Comparison of ENCODE assay signal across 20 cellular contexts in the genomic region with DNA sequence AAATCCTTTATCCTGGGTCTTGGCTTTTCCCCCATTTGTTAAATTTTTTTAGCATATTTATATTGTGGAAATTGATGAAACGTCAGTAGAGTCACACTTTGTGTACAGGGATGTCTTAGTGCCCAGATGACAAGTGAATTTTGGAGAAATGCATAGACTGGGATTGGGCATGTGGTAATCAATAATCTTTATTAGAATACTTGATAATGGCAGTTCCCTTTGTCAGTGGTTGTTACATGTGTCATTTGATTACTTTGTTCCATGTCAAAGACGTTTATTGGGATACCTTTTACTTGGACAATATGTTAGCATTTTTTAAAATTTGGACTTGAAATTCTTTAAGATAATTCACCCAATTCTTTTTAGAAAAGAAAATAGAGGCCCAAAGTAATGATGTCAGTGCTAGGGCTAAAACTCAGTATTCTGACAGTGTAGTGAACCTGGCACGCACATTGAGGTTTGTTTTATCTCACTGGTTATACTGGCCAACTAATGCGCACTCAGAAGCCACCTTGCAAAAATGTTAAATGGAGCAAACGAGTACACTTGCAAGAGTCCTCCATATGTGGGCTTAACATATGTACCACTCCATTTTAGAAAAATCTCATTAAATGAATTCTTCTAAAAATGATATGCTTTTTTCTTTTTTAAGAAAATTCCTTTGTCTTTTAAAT. TPM values are rescaled to one million over a fixed set of nuclear protein-coding genes. Genes with fewer than 3 reads are reported as not detected.
A peak's percentile ranks its signal among the peaks of the same experiment; 100 is the strongest.
DNase-seq lines count a peak whose midpoint lies in the region; ATAC-seq and TF ChIP-seq lines count a peak whose summit lies in the region.
"Had no signal": no experiment of that assay in that cellular context is flagged by ENCODE, and none has a peak within 500 bp of the region (broad histone marks: within the 10 kb centered on the region; RNA-seq: fewer than 3 reads in every experiment).

No MANE protein-coding gene starts in this region.

- peaks cover 68% of the 10 kb centered on the region for H3K4me1 Mint-ChIP-seq in activated CD8-positive, alpha-beta T cell treated with anti-CD3 and anti-CD28 coated beads for 36 hours (ENCODE audit: low read depth)
- peaks cover 84% of the 10 kb centered on the region for H3K4me1 Mint-ChIP-seq in activated CD8-positive, alpha-beta T cell treated with anti-CD3 and anti-CD28 coated beads, Interleukin-2, amount 10 ng/mL, durations not matched to agents 7 days and 5 days (ENCODE audit: low read depth)
- H3K4me1 Mint-ChIP-seq in stimulated activated naive CD8-positive, alpha-beta T cell treated with anti-CD3 and anti-CD28 coated beads, Interleukin-15, Interleukin-2, amounts not matched to agents 100 ng/mL and 50 ng/mL, for 24 hours (ENCODE audit: low read depth): peaks cover 63% of the 10 kb centered on the region
- peaks cover 54 to 93% (median 80%) of the 10 kb centered on the region in 3 donors for H3K4me1 Mint-ChIP-seq in T-cell
- peaks cover 21 to 86% (median 55%) of the 10 kb centered on the region in 4 donors for H3K4me1 Mint-ChIP-seq in naive thymus-derived CD8-positive, alpha-beta T cell

- CTCF ChIA-PET in activated CD8-positive, alpha-beta T cell treated with anti-CD3 and anti-CD28 coated beads for 36 hours (lab: Charles Lee): interaction anchor here (1.0 to 4.3 kb wide), 2 partner anchors 8 kb away, joined by 4 to 21 read pairs; partner anchors contain the start of gene PRPF38B
- CTCF ChIA-PET in activated CD8-positive, alpha-beta T cell treated with anti-CD3 and anti-CD28 coated beads, Interleukin-2, amount 10 ng/mL, durations not matched to agents 7 days and 5 days (lab: Charles Lee): interaction anchor here (1.0 to 2.9 kb wide), 2 partner anchors 8 to 10 kb away, joined by 4 to 19 read pairs; partner anchors contain the start of gene PRPF38B
- CTCF ChIA-PET in T-cell (lab: Charles Lee): interaction anchor here in 1 of 2 donors (1.0 to 4.7 kb wide), 2 partner anchors 9 kb away, joined by 4 to 35 read pairs; partner anchors contain the start of gene PRPF38B

- no peaks in the 10 kb centered on the region for H3K27me3 Mint-ChIP-seq in activated CD8-positive, alpha-beta T cell treated with anti-CD3 and anti-CD28 coated beads for 36 hours
- no peaks in the 10 kb centered on the region for H3K27me3 Mint-ChIP-seq in activated CD8-positive, alpha-beta T cell treated with anti-CD3 and anti-CD28 coated beads, Interleukin-2, amount 10 ng/mL, durations not matched to agents 7 days and 5 days (ENCODE audit: low read depth)
- no peaks in the 10 kb centered on the region for H3K27me3 Mint-ChIP-seq in stimulated activated naive CD8-positive, alpha-beta T cell treated with anti-CD3 and anti-CD28 coated beads, Interleukin-15, Interleukin-2, amounts not matched to agents 100 ng/mL and 50 ng/mL, for 24 hours
- H3K27me3 Mint-ChIP-seq in T-cell: no peaks in the 10 kb centered on the region
- H3K27me3 Mint-ChIP-seq in naive thymus-derived CD8-positive, alpha-beta T cell: no peaks in the 10 kb centered on the region

- H3K27ac Mint-ChIP-seq in activated CD8-positive, alpha-beta T cell treated with anti-CD3 and anti-CD28 coated beads for 36 hours: peak overlapping the region; percentile 47
- no peak overlapping the region for H3K27ac Mint-ChIP-seq in activated CD8-positive, alpha-beta T cell treated with anti-CD3 and anti-CD28 coated beads, Interleukin-2, amount 10 ng/mL, durations not matched to agents 7 days and 5 days
- H3K27ac Mint-ChIP-seq in stimulated activated naive CD8-positive, alpha-beta T cell treated with anti-CD3 and anti-CD28 coated beads, Interleukin-15, Interleukin-2, amounts not matched to agents 100 ng/mL and 50 ng/mL, for 24 hours: peak overlapping the region; percentile 13
- H3K27ac Mint-ChIP-seq in T-cell: peak overlapping the region; percentile 71 to 79
- H3K27ac Mint-ChIP-seq in naive thymus-derived CD8-positive, alpha-beta T cell: peak overlapping the region; percentile 9 to 97 (median 68)
- H3K27ac Mint-ChIP-seq: H9 had no signal

- H3K9me3 Mint-ChIP-seq in activated CD8-positive, alpha-beta T cell treated with anti-CD3 and anti-CD28 coated beads for 36 hours: no peaks in the 10 kb centered on the region
- no peaks in the 10 kb centered on the region for H3K9me3 Mint-ChIP-seq in activated CD8-positive, alpha-beta T cell treated with anti-CD3 and anti-CD28 coated beads, Interleukin-2, amount 10 ng/mL, durations not matched to agents 7 days and 5 days (ENCODE audit: insufficient read depth)
- no peaks in the 10 kb centered on the region for H3K9me3 Mint-ChIP-seq in stimulated activated naive CD8-positive, alpha-beta T cell treated with anti-CD3 and anti-CD28 coated beads, Interleukin-15, Interleukin-2, amounts not matched to agents 100 ng/mL and 50 ng/mL, for 24 hours
- H3K9me3 Mint-ChIP-seq in T-cell: no peaks in the 10 kb centered on the region
- H3K9me3 Mint-ChIP-seq in naive thymus-derived CD8-positive, alpha-beta T cell: no peaks in the 10 kb centered on the region
- H3K9me3 Mint-ChIP-seq: H9 had no signal

- intact Hi-C loops in activated CD8-positive, alpha-beta T cell treated with anti-CD3 and anti-CD28 coated beads for 36 hours (cut with micrococcal nuclease): no loop called here

- TF ChIP-seq CTCF in activated CD8-positive, alpha-beta T cell treated with anti-CD3 and anti-CD28 coated beads for 36 hours (IDR thresholded peaks at IDR 0.05): no peak

- no peak overlapping the region for H3K4me3 Mint-ChIP-seq in activated CD8-positive, alpha-beta T cell treated with anti-CD3 and anti-CD28 coated beads for 36 hours
- no peak overlapping the region for H3K4me3 Mint-ChIP-seq in activated CD8-positive, alpha-beta T cell treated with anti-CD3 and anti-CD28 coated beads, Interleukin-2, amount 10 ng/mL, durations not matched to agents 7 days and 5 days
- no peak overlapping the region for H3K4me3 Mint-ChIP-seq in stimulated activated naive CD8-positive, alpha-beta T cell treated with anti-CD3 and anti-CD28 coated beads, Interleukin-15, Interleukin-2, amounts not matched to agents 100 ng/mL and 50 ng/mL, for 24 hours
- H3K4me3 Mint-ChIP-seq in T-cell: no peak overlapping the region
- no peak overlapping the region for H3K4me3 Mint-ChIP-seq in naive thymus-derived CD8-positive, alpha-beta T cell
- H3K4me3 Mint-ChIP-seq: H9 had no signal

- ATAC-seq in activated CD8-positive, alpha-beta T cell treated with anti-CD3 and anti-CD28 coated beads for 36 hours: no peak
- no peak for ATAC-seq in activated CD8-positive, alpha-beta T cell treated with anti-CD3 and anti-CD28 coated beads, Interleukin-2, amount 10 ng/mL, durations not matched to agents 7 days and 5 days
- no peak for ATAC-seq in stimulated activated naive CD8-positive, alpha-beta T cell treated with anti-CD3 and anti-CD28 coated beads, Interleukin-15, Interleukin-2, amounts not matched to agents 100 U/mL and 50 U/mL, for 24 hours
- ATAC-seq in T-cell (replicated peaks in 1 of 4): no peak
- ATAC-seq in naive thymus-derived CD8-positive, alpha-beta T cell: peak in 1 of 2 donors; percentile 16
- ATAC-seq: SK-N-SH treated with all-trans-retinoic acid at 6 μM for 48 hours had no signal

- POLR2A ChIA-PET in activated CD8-positive, alpha-beta T cell treated with anti-CD3 and anti-CD28 coated beads for 36 hours (lab: Charles Lee): interaction anchor here (1.9 kb wide), 1 partner anchor 40 kb away, joined by 8 read pairs; the partner anchor contains the start of gene HENMT1
- POLR2A ChIA-PET in activated CD8-positive, alpha-beta T cell treated with anti-CD3 and anti-CD28 coated beads, Interleukin-2, amount 10 ng/mL, durations not matched to agents 7 days and 5 days (lab: Charles Lee): interaction anchor here (0.7 to 4.7 kb wide), 2 partner anchors 8 to 798 kb away, joined by 3 to 67 read pairs; partner anchors contain the start of gene PRPF38B
- POLR2A ChIA-PET in T-cell (lab: Charles Lee): no interaction called here
- POLR2A ChIA-PET in naive thymus-derived CD8-positive, alpha-beta T cell (lab: Charles Lee): interaction anchor here (0.6 to 9.8 kb wide), 3 partner anchors 8 to 505 kb away, joined by 3 to 122 read pairs (median 5); partner anchors contain the start of gene PRPF38B

- no peak for DNase-seq in activated CD8-positive, alpha-beta T cell treated with anti-CD3 and anti-CD28 coated beads for 36 hours
- DNase-seq in activated CD8-positive, alpha-beta T cell treated with anti-CD3 and anti-CD28 coated beads, Interleukin-2, amount 10 ng/mL, durations not matched to agents 7 days and 5 days: no peak
- DNase-seq in stimulated activated naive CD8-positive, alpha-beta T cell treated with anti-CD3 and anti-CD28 coated beads, Interleukin-15, Interleukin-2, amounts not matched to agents 100 U/mL and 50 U/mL, for 24 hours: no peak
- DNase-seq in T-cell: no peak
- peak in 3 of 10 donors; percentile 6 to 22 (median 21) for DNase-seq in naive thymus-derived CD8-positive, alpha-beta T cell
- no peak for DNase-seq in DMS79 (lab: John Stamatoyannopoulos, UW)
- DNase-seq in effector CD4-positive, alpha-beta T cell: no peak
- DNase-seq: Calu3, GM23248, H9, IMR-90, MM.1S, NCI-H2029, NCI-H446, NCI-H524 treated with DMSO at 0.1 percent for 48 hours, NCI-H774, SJCRH30 had no signal

- peaks cover 58% of the 10 kb centered on the region for H3K36me3 Mint-ChIP-seq in activated CD8-positive, alpha-beta T cell treated with anti-CD3 and anti-CD28 coated beads for 36 hours (ENCODE audit: low read depth)
- peaks cover 65% of the 10 kb centered on the region for H3K36me3 Mint-ChIP-seq in activated CD8-positive, alpha-beta T cell treated with anti-CD3 and anti-CD28 coated beads, Interleukin-2, amount 10 ng/mL, durations not matched to agents 7 days and 5 days (ENCODE audit: low read depth)
- H3K36me3 Mint-ChIP-seq in stimulated activated naive CD8-positive, alpha-beta T cell treated with anti-CD3 and anti-CD28 coated beads, Interleukin-15, Interleukin-2, amounts not matched to agents 100 ng/mL and 50 ng/mL, for 24 hours (ENCODE audit: low read depth): peaks cover 61% of the 10 kb centered on the region
- peaks cover 47% of the 10 kb centered on the region for H3K36me3 Mint-ChIP-seq in T-cell
- H3K36me3 Mint-ChIP-seq in naive thymus-derived CD8-positive, alpha-beta T cell: peaks cover 0 to 52% (median 40%) of the 10 kb centered on the region in 3 donors

RNA-seq across cellular contexts. Expression of gene PRPF38B, which starts 9.2 kb away (rescaled TPM):
- 10 to 100 TPM; 62.5 to 65.3 TPM for total RNA-seq in activated CD8-positive, alpha-beta T cell treated with anti-CD3 and anti-CD28 coated beads for 36 hours
- total RNA-seq in activated CD8-positive, alpha-beta T cell treated with anti-CD3 and anti-CD28 coated beads, Interleukin-2, amount 10 ng/mL, durations not matched to agents 7 days and 5 days: 10 to 100 TPM; 66.8 to 69.1 TPM
- total RNA-seq in T-cell: 100 to 1,000 TPM; 109 to 130 (median 110) TPM
- 100 to 1,000 TPM; 146 TPM for total RNA-seq in naive thymus-derived CD8-positive, alpha-beta T cell
- 10 to 100 TPM; 18.9 to 21.7 (median 19.1) TPM for polyA plus RNA-seq in naive thymus-derived CD8-positive, alpha-beta T cell

RNA-seq across cellular contexts. Expression of gene FNDC7, which starts 11.4 kb away (rescaled TPM):
- under 1 TPM in 1 of 2 experiments, not detected in 1; 0.20 TPM for total RNA-seq in activated CD8-positive, alpha-beta T cell treated with anti-CD3 and anti-CD28 coated beads for 36 hours
- total RNA-seq in activated CD8-positive, alpha-beta T cell treated with anti-CD3 and anti-CD28 coated beads, Interleukin-2, amount 10 ng/mL, durations not matched to agents 7 days and 5 days: not detected
- total RNA-seq in T-cell: under 1 TPM; 0.13 to 0.29 (median 0.25) TPM
- under 1 TPM; 0.22 to 0.34 TPM for total RNA-seq in naive thymus-derived CD8-positive, alpha-beta T cell
- not detected for polyA plus RNA-seq in naive thymus-derived CD8-positive, alpha-beta T cell
- total RNA-seq: Calu3, GM23248, IMR-90 had no signal
- polyA plus RNA-seq: AG04450, GM23248, IMR-90 had no signal

RNA-seq across cellular contexts. Expression of gene HENMT1, which starts 40.4 kb away (rescaled TPM):
- 10 to 100 TPM; 25.3 to 27.1 TPM for total RNA-seq in activated CD8-positive, alpha-beta T cell treated with anti-CD3 and anti-CD28 coated beads for 36 hours
- total RNA-seq in activated CD8-positive, alpha-beta T cell treated with anti-CD3 and anti-CD28 coated beads, Interleukin-2, amount 10 ng/mL, durations not matched to agents 7 days and 5 days: 10 to 100 TPM; 38.7 to 40.5 TPM
- total RNA-seq in T-cell: 10 to 100 TPM; 11.0 to 20.2 (median 16.0) TPM
- total RNA-seq in naive thymus-derived CD8-positive, alpha-beta T cell: 10 to 100 TPM; 24.8 to 27.6 TPM
- polyA plus RNA-seq in naive thymus-derived CD8-positive, alpha-beta T cell: 10 to 100 TPM; 38.1 to 53.8 (median 42.4) TPM
- total RNA-seq: SJCRH30 had no signal

RNA-seq across cellular contexts. Expression of gene STXBP3, which starts 45.2 kb away (rescaled TPM):
- 10 to 100 TPM; 34.4 to 38.3 TPM for total RNA-seq in activated CD8-positive, alpha-beta T cell treated with anti-CD3 and anti-CD28 coated beads for 36 hours
- total RNA-seq in activated CD8-positive, alpha-beta T cell treated with anti-CD3 and anti-CD28 coated beads, Interleukin-2, amount 10 ng/mL, durations not matched to agents 7 days and 5 days: 10 to 100 TPM; 41.8 to 44.3 TPM
- 10 to 100 TPM; 52.8 to 66.2 (median 59.9) TPM for total RNA-seq in T-cell
- 10 to 100 TPM; 72.5 to 83.6 TPM for total RNA-seq in naive thymus-derived CD8-positive, alpha-beta T cell
- polyA plus RNA-seq in naive thymus-derived CD8-positive, alpha-beta T cell: 10 to 100 TPM; 39.8 to 46.1 (median 43.6) TPM

Comparison
In these comparisons a context has a peak if more than half of its experiments do, and no peak if none do; other contexts are left out.
1. POLR2A ChIA-PET loops: an anchor here in activated CD8-positive, alpha-beta T cell treated with anti-CD3 and anti-CD28 coated beads for 36 hours (1.9 kb wide), activated CD8-positive, alpha-beta T cell treated with anti-CD3 and anti-CD28 coated beads, Interleukin-2, amount 10 ng/mL, durations not matched to agents 7 days and 5 days (0.7 to 4.7 kb wide) and naive thymus-derived CD8-positive, alpha-beta T cell (0.6 to 9.8 kb wide); none called in T-cell.